1 cellular context compared by ENCODE assay signal in the genomic region with DNA sequence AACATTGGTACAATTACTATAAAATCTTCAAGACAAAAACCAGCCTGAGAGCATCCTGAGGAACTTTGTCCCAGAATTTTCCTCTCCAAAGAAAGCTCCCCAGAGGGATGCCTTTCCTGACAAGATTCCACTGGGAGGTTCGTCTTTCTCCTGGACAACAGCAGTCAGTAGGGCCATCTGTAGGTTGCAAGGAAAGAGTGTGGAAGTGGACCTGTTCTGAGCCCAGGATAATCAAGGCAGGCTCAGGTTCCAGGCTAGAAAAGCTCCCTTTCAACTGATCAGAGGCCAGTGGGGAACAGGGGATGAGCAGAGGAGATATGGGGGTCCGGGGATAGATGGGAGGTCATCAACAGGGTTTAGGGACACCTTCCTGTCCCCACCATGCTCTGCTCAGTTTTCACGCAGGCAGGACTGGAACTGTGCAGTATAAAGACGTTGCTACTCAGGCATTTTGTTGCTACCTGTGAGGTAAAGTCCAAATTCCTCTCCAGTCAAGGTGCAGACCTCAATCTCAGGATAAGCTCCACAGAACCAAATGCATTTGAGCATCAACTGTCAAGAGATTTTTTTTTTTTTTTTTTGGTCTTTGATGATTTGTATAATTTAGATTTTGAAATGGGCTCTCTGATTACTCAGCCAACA.
TF ChIP-seq lines count a peak whose summit lies in the region.

No MANE protein-coding gene starts in this region.

TF ChIP-seq in H1, 55 proteins besides CTCF, POLR2A, EP300 and RAD21:
- TF ChIP-seq POLR2AphosphoS5 (IDR thresholded peaks at IDR 0.05; ENCODE audit: low read depth, low read length) (peak; percentile 16; the same call in 1 of the 2 replicates), HDAC6 (IDR thresholded peaks at IDR 0.05; ENCODE audit: low read depth, low read length) (no peak)
